ENCODE assay signal across 1 cellular context in genomic region chr3:71721721-71722157, GRCh38.
TF ChIP-seq lines count a peak whose summit lies in the region.

No MANE protein-coding gene starts in this region.

TF ChIP-seq in SK-N-SH, 30 proteins besides CTCF, POLR2A, EP300 and RAD21 (continued from another document):
- TF ChIP-seq REST (IDR thresholded peaks at IDR 0.05; ENCODE audit: low read depth, low read length), result no peak
- TF ChIP-seq JUND (IDR thresholded peaks at IDR 0.05), result no peak
- TF ChIP-seq TAF1 (IDR thresholded peaks at IDR 0.05; ENCODE audit: borderline replicate concordance, low read depth, low read length), result no peak
- no peak for TF ChIP-seq NRF1 (IDR thresholded peaks at IDR 0.05; ENCODE audit: low read depth, low read length)
- no peak for TF ChIP-seq MAX (IDR thresholded peaks at IDR 0.05; ENCODE audit: low read depth)
- no peak for TF ChIP-seq RXRA (IDR thresholded peaks at IDR 0.05; ENCODE audit: borderline replicate concordance, low read depth)
- TF ChIP-seq SIN3A (IDR thresholded peaks at IDR 0.05; ENCODE audit: borderline replicate concordance, low read depth, low read length), result no peak
- TF ChIP-seq YY1 (IDR thresholded peaks at IDR 0.05; ENCODE audit: low read depth), result no peak
- no peak for TF ChIP-seq MXI1 (IDR thresholded peaks at IDR 0.05; ENCODE audit: low read depth, low read length)
- TF ChIP-seq PBX3 (IDR thresholded peaks at IDR 0.05), result no peak
- no peak for TF ChIP-seq CHD2 (IDR thresholded peaks at IDR 0.05; ENCODE audit: low read length, partially characterized antibody)
- no peak for TF ChIP-seq TCF12 (IDR thresholded peaks at IDR 0.05)
- TF ChIP-seq FOXM1 (IDR thresholded peaks at IDR 0.05; ENCODE audit: low read depth), result no peak
- TF ChIP-seq USF2 (IDR thresholded peaks at IDR 0.05; ENCODE audit: borderline replicate concordance, low read depth, low read length), result no peak
- no peak for TF ChIP-seq USF1 (IDR thresholded peaks at IDR 0.05; ENCODE audit: borderline replicate concordance, low read depth)
- TF ChIP-seq RCOR1 (IDR thresholded peaks at IDR 0.05; ENCODE audit: low read length), result no peak
- TF ChIP-seq FOXJ3 (CRISPR knock-in tag; IDR thresholded peaks at IDR 0.05), result no peak
TF ChIP-seq in SK-N-SH: peak in this region for 0.
